In the genomic region with DNA sequence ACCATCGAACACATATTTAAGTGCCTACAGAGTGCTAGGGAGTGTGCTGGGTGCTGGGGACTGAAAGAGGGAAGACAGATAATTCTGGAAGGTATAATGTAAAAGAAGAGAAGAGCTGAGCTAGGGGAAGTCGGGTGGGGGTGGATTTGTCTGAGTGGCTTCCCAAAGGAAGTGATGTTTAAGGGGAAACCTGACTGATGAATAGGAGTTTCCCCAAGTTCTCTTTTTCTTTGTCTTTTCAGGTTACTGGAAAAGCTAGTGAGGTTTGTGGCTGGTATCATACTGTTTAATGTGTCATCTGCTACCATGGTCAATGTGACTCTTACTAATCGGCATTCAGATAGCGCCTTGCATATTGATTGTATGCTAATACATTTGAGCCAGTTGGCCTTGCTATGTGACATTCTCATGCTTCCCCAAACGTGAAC, we compare ENCODE assay signal across 1 cellular context.
TF ChIP-seq lines count a peak whose summit lies in the region.

No MANE protein-coding gene starts in this region.

TF ChIP-seq in GM12878, 131 proteins besides CTCF, POLR2A, EP300 and RAD21 (continued from another document and continues in another):
- TF ChIP-seq POU2F2 (IDR thresholded peaks at IDR 0.05; ENCODE audit: borderline replicate concordance, low read depth, low read length) (peak; percentile 99; the same call in 2 of the 3 replicates), TCF3 (IDR thresholded peaks at IDR 0.05; ENCODE audit: borderline replicate concordance, insufficient read depth, low read depth, low read length) (no peak), MEF2A (IDR thresholded peaks at IDR 0.05; ENCODE audit: insufficient read depth, low read depth, low read length) (no peak), BHLHE40 (IDR thresholded peaks at IDR 0.05; ENCODE audit: borderline replicate concordance in 1 of 2, low read depth in 2 of 2, low read length in 1 of 2) (peak; percentile 42 to 58; a peak in 2 of 4 replicates), CBX5 (IDR thresholded peaks at IDR 0.05; ENCODE audit: low read depth) (no peak), DPF2 (IDR thresholded peaks at IDR 0.05) (0 out of 2 replicates have a peak, but pooled peaks have one; percentile 23), PAX8 (IDR thresholded peaks at IDR 0.05) (no peak), ETV6 (conservative IDR thresholded peaks at IDR 0.05 in 1 of 2, IDR thresholded peaks at IDR 0.05 in 1 of 2; ENCODE audit: borderline replicate concordance in 1 of 2, low read depth in 1 of 2) (peak in 1 of 2 experiments; percentile 56; a peak in 1 of 4 replicates), SUPT20H (IDR thresholded peaks at IDR 0.05; ENCODE audit: borderline replicate concordance, control insufficient read depth, low read depth, low read length) (no peak), YBX1 (IDR thresholded peaks at IDR 0.05) (no peak), RAD51 (IDR thresholded peaks at IDR 0.05) (no peak), EGR1 (IDR thresholded peaks at IDR 0.05; ENCODE audit: borderline replicate concordance in 1 of 2, low read depth in 2 of 2, low read length in 2 of 2) (peak in 1 of 2 experiments; percentile 57; a peak in 1 of 3 replicates), SMC3 (IDR thresholded peaks at IDR 0.05; ENCODE audit: borderline replicate concordance, low read length) (no peak), RFX5 (IDR thresholded peaks at IDR 0.05; ENCODE audit: low read depth, low read length) (peak; percentile 86), ZNF622 (IDR thresholded peaks at IDR 0.05) (no peak), TAF1 (IDR thresholded peaks at IDR 0.05; ENCODE audit: borderline replicate concordance, low read depth, low read length) (no peak), GATAD2B (conservative IDR thresholded peaks at IDR 0.05; ENCODE audit: low read depth) (peak; percentile 46; the same call in 1 of the 2 replicates), GABPA (IDR thresholded peaks at IDR 0.05; ENCODE audit: low read depth) (peak; percentile 65), SUZ12 (IDR thresholded peaks at IDR 0.05; ENCODE audit: unreplicated experiment) (no peak), IKZF1 (conservative IDR thresholded peaks at IDR 0.05) (peak; percentile 82), SPI1 (IDR thresholded peaks at IDR 0.05; ENCODE audit: borderline replicate concordance, insufficient read depth, low read depth, low read length) (peak; percentile 55; the same call in 1 of the 2 replicates), HDAC2 (IDR thresholded peaks at IDR 0.05) (no peak), EED (IDR thresholded peaks at IDR 0.05; ENCODE audit: low read depth) (peak; percentile 71), CBFB (IDR thresholded peaks at IDR 0.05; ENCODE audit: low read depth) (0 out of 2 replicates have a peak, but pooled peaks have one; percentile 16), CHD2 (IDR thresholded peaks at IDR 0.05; ENCODE audit: borderline replicate concordance, low read depth, low read length) (no peak), NFIC (IDR thresholded peaks at IDR 0.05; ENCODE audit: low read depth, low read length) (peak; percentile 83; the same call in 1 of the 2 replicates), NR2C2 (IDR thresholded peaks at IDR 0.05; ENCODE audit: borderline replicate concordance, control insufficient read depth, insufficient read length, low read depth) (no peak), BMI1 (IDR thresholded peaks at IDR 0.05; ENCODE audit: borderline replicate concordance) (no peak), RCOR1 (conservative IDR thresholded peaks at IDR 0.05; ENCODE audit: low read depth, low read length) (0 out of 2 replicates have a peak, but pooled peaks have one; percentile 39), CREB1 (IDR thresholded peaks at IDR 0.05; ENCODE audit: low read depth) (peak; percentile 63; the same call in 1 of the 2 replicates), PML (IDR thresholded peaks at IDR 0.05; ENCODE audit: low read length) (peak; percentile 55; the same call in 1 of the 2 replicates), FOXK2 (IDR thresholded peaks at IDR 0.05) (no peak), KDM1A (IDR thresholded peaks at IDR 0.05; ENCODE audit: borderline replicate concordance) (no peak), JUNB (IDR thresholded peaks at IDR 0.05) (peak; percentile 53; the same call in 1 of the 2 replicates), ZNF217 (IDR thresholded peaks at IDR 0.05) (peak; percentile 94), JUND (IDR thresholded peaks at IDR 0.05; ENCODE audit: low read depth, low read length) (no peak), RBBP5 (conservative IDR thresholded peaks at IDR 0.05) (no peak), SREBF1 (IDR thresholded peaks at IDR 0.05; ENCODE audit: low read length) (no peak), RELA (IDR thresholded peaks at IDR 0.05; ENCODE audit: borderline replicate concordance, partially characterized antibody) (peak; percentile 53)
- TF ChIP-seq, protein P1, sequence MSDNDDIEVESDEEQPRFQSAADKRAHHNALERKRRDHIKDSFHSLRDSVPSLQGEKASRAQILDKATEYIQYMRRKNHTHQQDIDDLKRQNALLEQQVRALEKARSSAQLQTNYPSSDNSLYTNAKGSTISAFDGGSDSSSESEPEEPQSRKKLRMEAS (IDR thresholded peaks at IDR 0.05; ENCODE audit: low read depth, low read length), result no peak
- TF ChIP-seq, protein P2, sequence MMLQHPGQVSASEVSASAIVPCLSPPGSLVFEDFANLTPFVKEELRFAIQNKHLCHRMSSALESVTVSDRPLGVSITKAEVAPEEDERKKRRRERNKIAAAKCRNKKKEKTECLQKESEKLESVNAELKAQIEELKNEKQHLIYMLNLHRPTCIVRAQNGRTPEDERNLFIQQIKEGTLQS (IDR thresholded peaks at IDR 0.05; ENCODE audit: borderline replicate concordance, extremely low read depth, low read depth, low read length), result no peak
- TF ChIP-seq, protein P3, sequence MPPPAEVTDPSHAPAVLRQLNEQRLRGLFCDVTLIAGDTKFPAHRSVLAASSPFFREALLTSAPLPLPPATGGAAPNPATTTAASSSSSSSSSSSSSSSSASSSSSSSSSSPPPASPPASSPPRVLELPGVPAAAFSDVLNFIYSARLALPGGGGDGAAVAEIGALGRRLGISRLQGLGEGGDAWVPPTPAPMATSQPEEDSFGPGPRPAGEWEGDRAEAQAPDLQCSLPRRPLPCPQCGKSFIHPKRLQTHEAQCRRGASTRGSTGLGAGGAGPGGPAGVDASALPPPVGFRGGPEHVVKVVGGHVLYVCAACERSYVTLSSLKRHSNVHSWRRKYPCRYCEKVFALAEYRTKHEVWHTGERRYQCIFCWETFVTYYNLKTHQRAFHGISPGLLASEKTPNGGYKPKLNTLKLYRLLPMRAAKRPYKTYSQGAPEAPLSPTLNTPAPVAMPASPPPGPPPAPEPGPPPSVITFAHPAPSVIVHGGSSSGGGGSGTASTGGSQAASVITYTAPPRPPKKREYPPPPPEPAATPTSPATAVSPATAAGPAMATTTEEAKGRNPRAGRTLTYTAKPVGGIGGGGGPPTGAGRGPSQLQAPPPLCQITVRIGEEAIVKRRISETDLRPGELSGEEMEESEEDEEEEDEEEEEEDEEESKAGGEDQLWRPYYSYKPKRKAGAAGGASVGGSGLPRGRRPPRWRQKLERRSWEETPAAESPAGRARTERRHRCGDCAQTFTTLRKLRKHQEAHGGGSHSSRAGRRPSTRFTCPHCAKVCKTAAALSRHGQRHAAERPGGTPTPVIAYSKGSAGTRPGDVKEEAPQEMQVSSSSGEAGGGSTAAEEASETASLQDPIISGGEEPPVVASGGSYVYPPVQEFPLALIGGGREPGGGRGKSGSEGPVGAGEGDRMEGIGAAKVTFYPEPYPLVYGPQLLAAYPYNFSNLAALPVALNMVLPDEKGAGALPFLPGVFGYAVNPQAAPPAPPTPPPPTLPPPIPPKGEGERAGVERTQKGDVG (CRISPR knock-in tag; IDR thresholded peaks at IDR 0.05), result no peak
- TF ChIP-seq, protein P4, sequence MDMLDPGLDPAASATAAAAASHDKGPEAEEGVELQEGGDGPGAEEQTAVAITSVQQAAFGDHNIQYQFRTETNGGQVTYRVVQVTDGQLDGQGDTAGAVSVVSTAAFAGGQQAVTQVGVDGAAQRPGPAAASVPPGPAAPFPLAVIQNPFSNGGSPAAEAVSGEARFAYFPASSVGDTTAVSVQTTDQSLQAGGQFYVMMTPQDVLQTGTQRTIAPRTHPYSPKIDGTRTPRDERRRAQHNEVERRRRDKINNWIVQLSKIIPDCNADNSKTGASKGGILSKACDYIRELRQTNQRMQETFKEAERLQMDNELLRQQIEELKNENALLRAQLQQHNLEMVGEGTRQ (IDR thresholded peaks at IDR 0.05; ENCODE audit: borderline replicate concordance, low read depth, low read length), result no peak
- TF ChIP-seq, protein P5, sequence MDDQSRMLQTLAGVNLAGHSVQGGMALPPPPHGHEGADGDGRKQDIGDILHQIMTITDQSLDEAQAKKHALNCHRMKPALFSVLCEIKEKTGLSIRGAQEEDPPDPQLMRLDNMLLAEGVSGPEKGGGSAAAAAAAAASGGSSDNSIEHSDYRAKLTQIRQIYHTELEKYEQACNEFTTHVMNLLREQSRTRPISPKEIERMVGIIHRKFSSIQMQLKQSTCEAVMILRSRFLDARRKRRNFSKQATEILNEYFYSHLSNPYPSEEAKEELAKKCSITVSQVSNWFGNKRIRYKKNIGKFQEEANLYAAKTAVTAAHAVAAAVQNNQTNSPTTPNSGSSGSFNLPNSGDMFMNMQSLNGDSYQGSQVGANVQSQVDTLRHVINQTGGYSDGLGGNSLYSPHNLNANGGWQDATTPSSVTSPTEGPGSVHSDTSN (IDR thresholded peaks at IDR 0.05; ENCODE audit: insufficient replicate concordance, low read depth, low read length), result no peak
- TF ChIP-seq, protein P6, sequence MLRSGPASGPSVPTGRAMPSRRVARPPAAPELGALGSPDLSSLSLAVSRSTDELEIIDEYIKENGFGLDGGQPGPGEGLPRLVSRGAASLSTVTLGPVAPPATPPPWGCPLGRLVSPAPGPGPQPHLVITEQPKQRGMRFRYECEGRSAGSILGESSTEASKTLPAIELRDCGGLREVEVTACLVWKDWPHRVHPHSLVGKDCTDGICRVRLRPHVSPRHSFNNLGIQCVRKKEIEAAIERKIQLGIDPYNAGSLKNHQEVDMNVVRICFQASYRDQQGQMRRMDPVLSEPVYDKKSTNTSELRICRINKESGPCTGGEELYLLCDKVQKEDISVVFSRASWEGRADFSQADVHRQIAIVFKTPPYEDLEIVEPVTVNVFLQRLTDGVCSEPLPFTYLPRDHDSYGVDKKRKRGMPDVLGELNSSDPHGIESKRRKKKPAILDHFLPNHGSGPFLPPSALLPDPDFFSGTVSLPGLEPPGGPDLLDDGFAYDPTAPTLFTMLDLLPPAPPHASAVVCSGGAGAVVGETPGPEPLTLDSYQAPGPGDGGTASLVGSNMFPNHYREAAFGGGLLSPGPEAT (IDR thresholded peaks at IDR 0.05; ENCODE audit: low read depth), result peak; percentile 52; the same call in 1 of the 2 replicates
- TF ChIP-seq, protein P7, sequence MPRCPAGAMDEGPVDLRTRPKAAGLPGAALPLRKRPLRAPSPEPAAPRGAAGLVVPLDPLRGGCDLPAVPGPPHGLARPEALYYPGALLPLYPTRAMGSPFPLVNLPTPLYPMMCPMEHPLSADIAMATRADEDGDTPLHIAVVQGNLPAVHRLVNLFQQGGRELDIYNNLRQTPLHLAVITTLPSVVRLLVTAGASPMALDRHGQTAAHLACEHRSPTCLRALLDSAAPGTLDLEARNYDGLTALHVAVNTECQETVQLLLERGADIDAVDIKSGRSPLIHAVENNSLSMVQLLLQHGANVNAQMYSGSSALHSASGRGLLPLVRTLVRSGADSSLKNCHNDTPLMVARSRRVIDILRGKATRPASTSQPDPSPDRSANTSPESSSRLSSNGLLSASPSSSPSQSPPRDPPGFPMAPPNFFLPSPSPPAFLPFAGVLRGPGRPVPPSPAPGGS (IDR thresholded peaks at IDR 0.05; ENCODE audit: borderline replicate concordance, insufficient read depth, low read depth, low read length, poor library complexity, severe bottlenecking), result no peak
- TF ChIP-seq, protein P8, sequence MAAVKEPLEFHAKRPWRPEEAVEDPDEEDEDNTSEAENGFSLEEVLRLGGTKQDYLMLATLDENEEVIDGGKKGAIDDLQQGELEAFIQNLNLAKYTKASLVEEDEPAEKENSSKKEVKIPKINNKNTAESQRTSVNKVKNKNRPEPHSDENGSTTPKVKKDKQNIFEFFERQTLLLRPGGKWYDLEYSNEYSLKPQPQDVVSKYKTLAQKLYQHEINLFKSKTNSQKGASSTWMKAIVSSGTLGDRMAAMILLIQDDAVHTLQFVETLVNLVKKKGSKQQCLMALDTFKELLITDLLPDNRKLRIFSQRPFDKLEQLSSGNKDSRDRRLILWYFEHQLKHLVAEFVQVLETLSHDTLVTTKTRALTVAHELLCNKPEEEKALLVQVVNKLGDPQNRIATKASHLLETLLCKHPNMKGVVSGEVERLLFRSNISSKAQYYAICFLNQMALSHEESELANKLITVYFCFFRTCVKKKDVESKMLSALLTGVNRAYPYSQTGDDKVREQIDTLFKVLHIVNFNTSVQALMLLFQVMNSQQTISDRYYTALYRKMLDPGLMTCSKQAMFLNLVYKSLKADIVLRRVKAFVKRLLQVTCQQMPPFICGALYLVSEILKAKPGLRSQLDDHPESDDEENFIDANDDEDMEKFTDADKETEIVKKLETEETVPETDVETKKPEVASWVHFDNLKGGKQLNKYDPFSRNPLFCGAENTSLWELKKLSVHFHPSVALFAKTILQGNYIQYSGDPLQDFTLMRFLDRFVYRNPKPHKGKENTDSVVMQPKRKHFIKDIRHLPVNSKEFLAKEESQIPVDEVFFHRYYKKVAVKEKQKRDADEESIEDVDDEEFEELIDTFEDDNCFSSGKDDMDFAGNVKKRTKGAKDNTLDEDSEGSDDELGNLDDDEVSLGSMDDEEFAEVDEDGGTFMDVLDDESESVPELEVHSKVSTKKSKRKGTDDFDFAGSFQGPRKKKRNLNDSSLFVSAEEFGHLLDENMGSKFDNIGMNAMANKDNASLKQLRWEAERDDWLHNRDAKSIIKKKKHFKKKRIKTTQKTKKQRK (IDR thresholded peaks at IDR 0.05; ENCODE audit: low read depth, low read length), result no peak
- TF ChIP-seq, protein P9, sequence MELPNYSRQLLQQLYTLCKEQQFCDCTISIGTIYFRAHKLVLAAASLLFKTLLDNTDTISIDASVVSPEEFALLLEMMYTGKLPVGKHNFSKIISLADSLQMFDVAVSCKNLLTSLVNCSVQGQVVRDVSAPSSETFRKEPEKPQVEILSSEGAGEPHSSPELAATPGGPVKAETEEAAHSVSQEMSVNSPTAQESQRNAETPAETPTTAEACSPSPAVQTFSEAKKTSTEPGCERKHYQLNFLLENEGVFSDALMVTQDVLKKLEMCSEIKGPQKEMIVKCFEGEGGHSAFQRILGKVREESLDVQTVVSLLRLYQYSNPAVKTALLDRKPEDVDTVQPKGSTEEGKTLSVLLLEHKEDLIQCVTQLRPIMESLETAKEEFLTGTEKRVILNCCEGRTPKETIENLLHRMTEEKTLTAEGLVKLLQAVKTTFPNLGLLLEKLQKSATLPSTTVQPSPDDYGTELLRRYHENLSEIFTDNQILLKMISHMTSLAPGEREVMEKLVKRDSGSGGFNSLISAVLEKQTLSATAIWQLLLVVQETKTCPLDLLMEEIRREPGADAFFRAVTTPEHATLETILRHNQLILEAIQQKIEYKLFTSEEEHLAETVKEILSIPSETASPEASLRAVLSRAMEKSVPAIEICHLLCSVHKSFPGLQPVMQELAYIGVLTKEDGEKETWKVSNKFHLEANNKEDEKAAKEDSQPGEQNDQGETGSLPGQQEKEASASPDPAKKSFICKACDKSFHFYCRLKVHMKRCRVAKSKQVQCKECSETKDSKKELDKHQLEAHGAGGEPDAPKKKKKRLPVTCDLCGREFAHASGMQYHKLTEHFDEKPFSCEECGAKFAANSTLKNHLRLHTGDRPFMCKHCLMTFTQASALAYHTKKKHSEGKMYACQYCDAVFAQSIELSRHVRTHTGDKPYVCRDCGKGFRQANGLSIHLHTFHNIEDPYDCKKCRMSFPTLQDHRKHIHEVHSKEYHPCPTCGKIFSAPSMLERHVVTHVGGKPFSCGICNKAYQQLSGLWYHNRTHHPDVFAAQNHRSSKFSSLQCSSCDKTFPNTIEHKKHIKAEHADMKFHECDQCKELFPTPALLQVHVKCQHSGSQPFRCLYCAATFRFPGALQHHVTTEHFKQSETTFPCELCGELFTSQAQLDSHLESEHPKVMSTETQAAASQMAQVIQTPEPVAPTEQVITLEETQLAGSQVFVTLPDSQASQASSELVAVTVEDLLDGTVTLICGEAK (IDR thresholded peaks at IDR 0.05; ENCODE audit: borderline replicate concordance), result no peak
